In the genomic region with DNA sequence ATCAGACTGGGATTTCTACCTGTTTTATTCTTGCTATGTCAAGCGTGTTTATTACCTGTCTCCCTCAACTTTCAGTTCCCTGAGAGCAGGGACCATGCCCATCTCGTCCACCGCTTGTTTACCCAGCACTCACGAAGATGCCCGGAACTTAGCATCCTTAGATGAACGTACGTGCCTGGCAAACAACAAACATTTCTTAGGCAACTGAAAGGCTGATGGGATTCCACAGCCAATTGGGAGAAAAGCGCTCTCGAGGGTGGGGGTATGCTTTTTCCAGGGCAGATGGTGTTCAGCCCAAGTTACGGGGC, we compare ENCODE assay signal across 8 cellular contexts. TPM values are rescaled to one million over a fixed set of nuclear protein-coding genes. Genes with fewer than 3 reads are reported as not detected.
DNase-seq lines count a peak whose midpoint lies in the region; ATAC-seq, FAIRE-seq and TF ChIP-seq lines count a peak whose summit lies in the region.

No MANE protein-coding gene starts in this region.

- peak overlapping the region; percentile 90 for H2AFZ ChIP-seq in astrocyte (ENCODE audit: low read depth, low read length)

- H3K36me3 Mint-ChIP-seq in activated naive CD4-positive, alpha-beta T cell treated with anti-CD3 and anti-CD28 coated beads, Interleukin-2, amount 50 U/mL, for 24 hours, result peaks cover 6% of the 10 kb centered on the region
- H3K36me3 Mint-ChIP-seq in astrocyte (ENCODE audit: low read depth, unreplicated experiment), result peaks cover 9% of the 10 kb centered on the region

- intact Hi-C loops in lower lobe of right lung (cut with DNase I), result no loop called here

- H3K4me2 ChIP-seq in astrocyte (ENCODE audit: low read length), result peak overlapping the region; percentile 94

- H3K4me1 Mint-ChIP-seq in activated naive CD4-positive, alpha-beta T cell treated with anti-CD3 and anti-CD28 coated beads, Interleukin-2, amount 50 U/mL, for 24 hours, result peaks cover 45% of the 10 kb centered on the region
- peaks cover 26% of the 10 kb centered on the region for H3K4me1 Mint-ChIP-seq in astrocyte (ENCODE audit: low read depth, unreplicated experiment)

- DNase-seq in activated naive CD4-positive, alpha-beta T cell (lab: John Stamatoyannopoulos, UW), result no peak
- DNase-seq in astrocyte (ENCODE audit: low read depth) (no peak), lower lobe of right lung (no peak), upper lobe of left lung (no peak), medulla oblongata (ENCODE audit: extremely low spot score) (no peak)

- H3K9me3 ChIP-seq in astrocyte (ENCODE audit: insufficient read depth, low read depth, low read length), result no peaks in the 10 kb centered on the region
- H3K9me3 ChIP-seq in lower lobe of right lung, result no peaks in the 10 kb centered on the region
- no peaks in the 10 kb centered on the region for H3K9me3 ChIP-seq in upper lobe of left lung

- H3K79me2 ChIP-seq in astrocyte (ENCODE audit: insufficient read depth, low read length), result peaks cover 51% of the 10 kb centered on the region

- TF ChIP-seq CTCF in astrocyte (IDR thresholded peaks at IDR 0.05; ENCODE audit: insufficient read depth, low read depth, low read length), result no peak
- TF ChIP-seq CTCF in lower lobe of right lung (IDR thresholded peaks at IDR 0.05), result no peak
- TF ChIP-seq CTCF in upper lobe of left lung (IDR thresholded peaks at IDR 0.05), result no peak

- peaks cover 39% of the 10 kb centered on the region for H4K20me1 ChIP-seq in astrocyte (ENCODE audit: insufficient read depth, low read length)

- no peaks in the 10 kb centered on the region for H3K27me3 Mint-ChIP-seq in activated naive CD4-positive, alpha-beta T cell treated with anti-CD3 and anti-CD28 coated beads, Interleukin-2, amount 50 U/mL, for 24 hours
- no peaks in the 10 kb centered on the region for H3K27me3 Mint-ChIP-seq in astrocyte (ENCODE audit: low read depth, unreplicated experiment)

- no peak for TF ChIP-seq EP300 in upper lobe of left lung (IDR thresholded peaks at IDR 0.05)

- H3K27ac Mint-ChIP-seq in activated naive CD4-positive, alpha-beta T cell treated with anti-CD3 and anti-CD28 coated beads, Interleukin-2, amount 50 U/mL, for 24 hours, result peak overlapping the region; percentile 94
- H3K27ac Mint-ChIP-seq in astrocyte (ENCODE audit: unreplicated experiment), result peak overlapping the region; percentile 85

- TF ChIP-seq POLR2A in upper lobe of left lung (IDR thresholded peaks at IDR 0.05), result no peak

- FAIRE-seq in astrocyte (lab: Jason Lieb, UNC), result no peak

- H3K4me3 ChIP-seq in astrocyte (ENCODE audit: insufficient read depth, low read depth, low read length) (peak overlapping the region; percentile 93), lower lobe of right lung (peak overlapping the region; percentile 74), upper lobe of left lung (peak overlapping the region; percentile 72 to 99 (median 78))

- 10 to 18% methylated on average over 9 to 10 of the region's 10 CpGs for WGBS in upper lobe of left lung, 2 donors

- ATAC-seq in lower lobe of right lung (no peak), upper lobe of left lung (ENCODE audit: low FRiP score in 2 of 2) (no peak), GM21447 (IDR thresholded peaks at IDR 0.05; ENCODE audit: unreplicated experiment) (no peak), GM19455 (IDR thresholded peaks at IDR 0.05; ENCODE audit: unreplicated experiment) (no peak)

- H3K27ac ChIP-seq in astrocyte (ENCODE audit: low read depth, low read length) (peak overlapping the region; percentile 95), lower lobe of right lung (peak overlapping the region; percentile 76), upper lobe of left lung (peak overlapping the region; percentile 81 to 93 (median 85))

- H3K9ac ChIP-seq in astrocyte (ENCODE audit: low read length), result peak overlapping the region; percentile 97

- H3K36me3 ChIP-seq in astrocyte (ENCODE audit: insufficient read depth, low read length) (peaks cover 12% of the 10 kb centered on the region), lower lobe of right lung (peaks cover 25% of the 10 kb centered on the region), upper lobe of left lung (peaks cover 0 to 29% (median 19%) of the 10 kb centered on the region in 4 donors)

- no peaks in the 10 kb centered on the region for H3K9me3 Mint-ChIP-seq in activated naive CD4-positive, alpha-beta T cell treated with anti-CD3 and anti-CD28 coated beads, Interleukin-2, amount 50 U/mL, for 24 hours
- H3K9me3 Mint-ChIP-seq in astrocyte (ENCODE audit: unreplicated experiment), result no peaks in the 10 kb centered on the region

- peak overlapping the region; percentile 100 for H3K4me3 Mint-ChIP-seq in activated naive CD4-positive, alpha-beta T cell treated with anti-CD3 and anti-CD28 coated beads, Interleukin-2, amount 50 U/mL, for 24 hours
- peak overlapping the region; percentile 96 for H3K4me3 Mint-ChIP-seq in astrocyte (ENCODE audit: unreplicated experiment)

- H3K27me3 ChIP-seq in astrocyte (ENCODE audit: insufficient read depth, low read length), result no peaks in the 10 kb centered on the region
- no peaks in the 10 kb centered on the region for H3K27me3 ChIP-seq in lower lobe of right lung (ENCODE audit: low read depth)
- no peaks in the 10 kb centered on the region for H3K27me3 ChIP-seq in upper lobe of left lung

- H3K4me1 ChIP-seq in astrocyte (ENCODE audit: insufficient read depth, low read length), result peaks cover 27% of the 10 kb centered on the region
- peaks cover 24% of the 10 kb centered on the region for H3K4me1 ChIP-seq in lower lobe of right lung
- H3K4me1 ChIP-seq in upper lobe of left lung, result peaks cover 11 to 30% (median 23%) of the 10 kb centered on the region in 4 donors

RNA-seq across cellular contexts. Expression of a gene that starts 0.4 kb away (rescaled TPM):
- total RNA-seq in astrocyte (84.7 and 101 TPM in 2 replicates), lower lobe of right lung (34.7 TPM), upper lobe of left lung (10 to 100 TPM; 34.4 to 69.1 (median 47.4) TPM)

RNA-seq across cellular contexts. Expression of a gene that starts 4.9 kb away (rescaled TPM):
- 53.2 and 54.3 TPM in 2 replicates for total RNA-seq in astrocyte
- 23.3 TPM for total RNA-seq in lower lobe of right lung
- total RNA-seq in upper lobe of left lung, result 10 to 100 TPM; 19.8 to 48.2 (median 28.6) TPM

RNA-seq across cellular contexts. Expression of a gene that starts 16.6 kb away (rescaled TPM):
- total RNA-seq in astrocyte (47.7 and 50.0 TPM in 2 replicates), lower lobe of right lung (53.1 TPM), upper lobe of left lung (10 to 100 TPM; 32.8 to 63.9 (median 40.8) TPM)

RNA-seq across cellular contexts. Expression of a gene that starts 21.6 kb away (rescaled TPM):
- total RNA-seq in astrocyte (not detected in 2 replicates), lower lobe of right lung (not detected), upper lobe of left lung (not detected)

RNA-seq across cellular contexts. Expression of a gene that starts 44.9 kb away (rescaled TPM):
- not detected in 2 replicates for total RNA-seq in astrocyte
- not detected for total RNA-seq in lower lobe of right lung
- total RNA-seq in upper lobe of left lung, result not detected
